ENCODE assay signal across 1 cellular context in the genomic region with DNA sequence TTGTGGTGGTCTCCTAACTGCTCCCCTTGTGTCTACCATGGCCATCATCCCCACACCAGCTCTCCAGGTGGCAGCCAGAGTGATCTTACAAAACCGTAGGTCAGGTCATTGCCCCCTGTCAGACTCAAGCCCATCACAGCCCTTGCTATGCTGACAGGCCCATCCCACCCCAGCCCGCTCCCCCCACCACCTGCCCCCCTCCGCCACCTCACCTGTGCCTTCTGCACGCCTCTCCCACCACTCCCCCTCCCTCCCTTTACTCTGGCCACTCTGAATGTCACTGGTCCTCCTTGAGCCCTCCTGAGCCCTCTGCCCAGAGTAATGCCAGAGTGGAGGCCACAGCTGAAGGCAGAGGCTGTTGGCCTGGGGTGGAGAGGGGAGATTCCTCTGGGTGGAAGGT.
TF ChIP-seq lines count a peak whose summit lies in the region.

No MANE protein-coding gene starts in this region.

TF ChIP-seq in GM12878, 131 proteins besides CTCF, POLR2A, EP300 and RAD21:
- TF ChIP-seq SUPT20H (IDR thresholded peaks at IDR 0.05; ENCODE audit: borderline replicate concordance, control insufficient read depth, low read depth, low read length) (no peak), NR2C1 (IDR thresholded peaks at IDR 0.05) (no peak), FOXK2 (IDR thresholded peaks at IDR 0.05) (no peak), USF2 (IDR thresholded peaks at IDR 0.05; ENCODE audit: borderline replicate concordance, low read depth, low read length) (no peak)
